Comparison of ENCODE assay signal across 8 cellular contexts in genomic region chr20:44586289-44586911, GRCh38. TPM values are rescaled to one million over a fixed set of nuclear protein-coding genes. Genes with fewer than 3 reads are reported as not detected.
DNase-seq lines count a peak whose midpoint lies in the region; ATAC-seq and TF ChIP-seq lines count a peak whose summit lies in the region.

No MANE protein-coding gene starts in this region.

- no peak overlapping the region for H3K27ac Mint-ChIP-seq in activated T-cell treated with anti-CD3 and anti-CD28 coated beads, Interleukin-2, amount 50 U/mL, for 72 hours
- no peak overlapping the region for H3K27ac Mint-ChIP-seq in activated T-helper 2 cell treated with anti-CD3 and anti-CD28 coated beads, Interferon-gamma antibody, Interleukin-2, Interleukin-4, amounts not matched to agents 10 μg/mL and 5 μg/mL and 100 μg/mL, durations not matched to agents 14 hours and 24 hours and 36 hours

- in situ Hi-C loops in Panc1 (cut with HindIII; ENCODE audit: low pct_unique_long_range_greater_than_20kb, low sequenced_read_pairs) = no loop called here

- peak; percentile 58 to 64 for ATAC-seq in activated T-cell treated with anti-CD3 and anti-CD28 coated beads, Interleukin-2, amount 50 U/mL, for 72 hours (replicated peaks in 1 of 2)
- no peak for ATAC-seq in activated T-cell treated with anti-CD3 and anti-CD28 coated beads, Interleukin-2, amount 50 U/mL, for 4 hours
- ATAC-seq in HG02870 (IDR thresholded peaks at IDR 0.05; ENCODE audit: unreplicated experiment) (peak; percentile 41), Panc1 (no peak)

- no peak overlapping the region for H3K9ac ChIP-seq in stomach smooth muscle (ENCODE audit: low read length in 2 of 2)

- peaks cover 0 to 1% of the 10 kb centered on the region in 2 donors for H3K36me3 Mint-ChIP-seq in activated T-cell treated with anti-CD3 and anti-CD28 coated beads, Interleukin-2, amount 50 U/mL, for 72 hours (ENCODE audit: insufficient read depth in 2 of 2)
- H3K36me3 Mint-ChIP-seq in activated T-cell treated with anti-CD3 and anti-CD28 coated beads, Interleukin-2, amount 50 U/mL, for 4 hours (ENCODE audit: insufficient read depth) = no peaks in the 10 kb centered on the region
- no peaks in the 10 kb centered on the region for H3K36me3 Mint-ChIP-seq in activated T-helper 2 cell treated with anti-CD3 and anti-CD28 coated beads, Interferon-gamma antibody, Interleukin-2, Interleukin-4, amounts not matched to agents 10 μg/mL and 5 μg/mL and 100 μg/mL, durations not matched to agents 14 hours and 24 hours and 36 hours (ENCODE audit: low read depth)

- no peak for DNase-seq in activated T-cell treated with anti-CD3 and anti-CD28 coated beads, Interleukin-2, amount 50 U/mL, for 72 hours
- DNase-seq in activated T-cell treated with anti-CD3 and anti-CD28 coated beads, Interleukin-2, amount 50 U/mL, for 4 hours = no peak
- DNase-seq in Panc1 (ENCODE audit: low read depth, low spot score) = no peak
- no peak for DNase-seq in NCI-H1048 (lab: John Stamatoyannopoulos, UW)
- no peak for DNase-seq in midbrain (lab: John Stamatoyannopoulos, UW)
- no peak for DNase-seq in activated T-helper 2 cell treated with anti-CD3 and anti-CD28 coated beads, Interferon-gamma antibody, Interleukin-2, Interleukin-4, amounts not matched to agents 10 μg/mL and 5 μg/mL and 100 μg/mL, durations not matched to agents 14 hours and 24 hours and 36 hours (ENCODE audit: low spot score)

- H3K27me3 ChIP-seq in Panc1 (ENCODE audit: control insufficient read depth, insufficient read depth, low read length) = no peaks in the 10 kb centered on the region
- H3K27me3 ChIP-seq in stomach smooth muscle (ENCODE audit: control insufficient read depth in 1 of 2, insufficient read depth in 2 of 2, low read length in 2 of 2) = no peaks in the 10 kb centered on the region

- POLR2A ChIA-PET in Panc1 (lab: Charles Lee) = interaction anchor here (0.6 to 0.8 kb wide), 2 partner anchors 33 to 378 kb away, joined by 4 to 5 read pairs; no protein-coding TSS in a partner anchor

- H3K27ac ChIP-seq in Panc1 (ENCODE audit: low read length) (peak overlapping the region; percentile 26; the same call in 1 of the 2 replicates), stomach smooth muscle (ENCODE audit: low read length) (peak overlapping the region; percentile 84)

- H3K4me1 ChIP-seq in Panc1 (ENCODE audit: control insufficient read depth, insufficient read depth, low read length) (peaks cover 30% of the 10 kb centered on the region), stomach smooth muscle (ENCODE audit: control insufficient read depth, insufficient read depth, low read length) (peaks cover 65% of the 10 kb centered on the region)

- H3K9me3 ChIP-seq in Panc1 (ENCODE audit: control insufficient read depth, insufficient read depth, low read depth, low read length) = no peaks in the 10 kb centered on the region
- no peaks in the 10 kb centered on the region for H3K9me3 ChIP-seq in stomach smooth muscle (ENCODE audit: control insufficient read depth in 2 of 2, low read length in 2 of 2)

- no peak overlapping the region for H3K4me3 Mint-ChIP-seq in activated T-cell treated with anti-CD3 and anti-CD28 coated beads, Interleukin-2, amount 50 U/mL, for 72 hours
- no peak overlapping the region for H3K4me3 Mint-ChIP-seq in activated T-cell treated with anti-CD3 and anti-CD28 coated beads, Interleukin-2, amount 50 U/mL, for 4 hours
- no peak overlapping the region for H3K4me3 Mint-ChIP-seq in activated T-helper 2 cell treated with anti-CD3 and anti-CD28 coated beads, Interferon-gamma antibody, Interleukin-2, Interleukin-4, amounts not matched to agents 10 μg/mL and 5 μg/mL and 100 μg/mL, durations not matched to agents 14 hours and 24 hours and 36 hours (ENCODE audit: low read depth)

- H3K4me1 Mint-ChIP-seq in activated T-cell treated with anti-CD3 and anti-CD28 coated beads, Interleukin-2, amount 50 U/mL, for 72 hours (ENCODE audit: low read depth) = peaks cover 7% of the 10 kb centered on the region
- H3K4me1 Mint-ChIP-seq in activated T-cell treated with anti-CD3 and anti-CD28 coated beads, Interleukin-2, amount 50 U/mL, for 4 hours (ENCODE audit: low read depth) = peaks cover 5% of the 10 kb centered on the region
- H3K4me1 Mint-ChIP-seq in activated T-helper 2 cell treated with anti-CD3 and anti-CD28 coated beads, Interferon-gamma antibody, Interleukin-2, Interleukin-4, amounts not matched to agents 10 μg/mL and 5 μg/mL and 100 μg/mL, durations not matched to agents 14 hours and 24 hours and 36 hours (ENCODE audit: low read depth) = peaks cover 14% of the 10 kb centered on the region

- intact Hi-C loops in Panc1 (cut with micrococcal nuclease; ENCODE audit: unreplicated experiment) = no loop called here
- intact Hi-C loops in activated T-helper 2 cell treated with anti-CD3 and anti-CD28 coated beads, Interferon-gamma antibody, Interleukin-2, Interleukin-4, amounts not matched to agents 10 μg/mL and 5 μg/mL and 100 μg/mL, durations not matched to agents 14 hours and 24 hours and 36 hours (cut with micrococcal nuclease) = no loop called here

- BruUV-seq in Panc1 (replicated peaks; lab: Mats Ljungman, UMichigan) = no TSS peak

- no peaks in the 10 kb centered on the region for H3K36me3 ChIP-seq in Panc1 (ENCODE audit: control insufficient read depth, insufficient read depth, low read length)
- H3K36me3 ChIP-seq in stomach smooth muscle (ENCODE audit: control insufficient read depth in 2 of 2, insufficient read depth in 2 of 2, low read length in 2 of 2) = peaks cover 12 to 14% of the 10 kb centered on the region in 2 donors

- TF ChIP-seq CTCF in Panc1 (IDR thresholded peaks at IDR 0.05) = no peak

- H3K9me3 Mint-ChIP-seq in activated T-cell treated with anti-CD3 and anti-CD28 coated beads, Interleukin-2, amount 50 U/mL, for 72 hours = no peaks in the 10 kb centered on the region
- no peaks in the 10 kb centered on the region for H3K9me3 Mint-ChIP-seq in activated T-cell treated with anti-CD3 and anti-CD28 coated beads, Interleukin-2, amount 50 U/mL, for 4 hours
- H3K9me3 Mint-ChIP-seq in activated T-helper 2 cell treated with anti-CD3 and anti-CD28 coated beads, Interferon-gamma antibody, Interleukin-2, Interleukin-4, amounts not matched to agents 10 μg/mL and 5 μg/mL and 100 μg/mL, durations not matched to agents 14 hours and 24 hours and 36 hours = no peaks in the 10 kb centered on the region

- CTCF ChIA-PET in Panc1 (lab: Charles Lee) = interaction anchor here (0.7 kb wide), 1 partner anchor 16 kb away, joined by 6 read pairs; no protein-coding TSS in a partner anchor

- peaks cover 6% of the 10 kb centered on the region for H3K27me3 Mint-ChIP-seq in activated T-cell treated with anti-CD3 and anti-CD28 coated beads, Interleukin-2, amount 50 U/mL, for 72 hours (ENCODE audit: low read depth)
- no peaks in the 10 kb centered on the region for H3K27me3 Mint-ChIP-seq in activated T-cell treated with anti-CD3 and anti-CD28 coated beads, Interleukin-2, amount 50 U/mL, for 4 hours (ENCODE audit: low read depth)
- H3K27me3 Mint-ChIP-seq in activated T-helper 2 cell treated with anti-CD3 and anti-CD28 coated beads, Interferon-gamma antibody, Interleukin-2, Interleukin-4, amounts not matched to agents 10 μg/mL and 5 μg/mL and 100 μg/mL, durations not matched to agents 14 hours and 24 hours and 36 hours (ENCODE audit: low read depth) = peaks cover 2% of the 10 kb centered on the region

- no peak overlapping the region for H3K4me3 ChIP-seq in Panc1 (ENCODE audit: low read depth in 2 of 2, low read length in 2 of 2)
- peak overlapping the region in 1 of 2 donors; percentile 40 for H3K4me3 ChIP-seq in stomach smooth muscle (ENCODE audit: low read length in 2 of 2)

RNA-seq across cellular contexts. Expression of gene PKIG, which starts 4.0 kb away (rescaled TPM):
- total RNA-seq in activated T-cell treated with anti-CD3 and anti-CD28 coated beads, Interleukin-2, amount 50 U/mL, for 72 hours = 10 to 100 TPM; 10.3 to 13.6 TPM
- total RNA-seq in activated T-cell treated with anti-CD3 and anti-CD28 coated beads, Interleukin-2, amount 50 U/mL, for 4 hours = 1 to 10 TPM; 2.1 to 3.5 (median 2.8) TPM
- total RNA-seq in Panc1 (2021; ENCODE audit: unreplicated experiment) = 66.3 TPM
- 91.5 TPM for polyA plus RNA-seq in Panc1 (2012; ENCODE audit: insufficient read length)
- 1.4 and 1.7 TPM in 2 replicates for total RNA-seq in activated T-helper 2 cell treated with anti-CD3 and anti-CD28 coated beads, Interferon-gamma antibody, Interleukin-2, Interleukin-4, amounts not matched to agents 10 μg/mL and 5 μg/mL and 100 μg/mL, durations not matched to agents 14 hours and 24 hours and 36 hours

Comparison
In these comparisons a context has a peak if more than half of its experiments do, and no peak if none do; other contexts are left out.
1. ATAC-seq: peak in activated T-cell treated with anti-CD3 and anti-CD28 coated beads, Interleukin-2, amount 50 U/mL, for 72 hours (2 of 2) and HG02870 (single experiment); none in activated T-cell treated with anti-CD3 and anti-CD28 coated beads, Interleukin-2, amount 50 U/mL, for 4 hours (0 of 2) and Panc1 (single experiment).